ENCODE assay signal across 11 cellular contexts in genomic region chr18:38545071-38545470, GRCh38.
DNase-seq lines count a peak whose midpoint lies in the region; ATAC-seq lines count a peak whose summit lies in the region.
"Had no signal": no experiment of that assay in that cellular context is flagged by ENCODE, and none has a peak within 500 bp of the region (broad histone marks: within the 10 kb centered on the region; RNA-seq: fewer than 3 reads in every experiment).

No MANE protein-coding gene starts in this region.

- no peaks in the 10 kb centered on the region for H3K27me3 Mint-ChIP-seq in activated CD4-positive, alpha-beta T cell treated with anti-CD3 and anti-CD28 coated beads for 36 hours

- no peak overlapping the region for H2AK5ac ChIP-seq in mesendoderm (ENCODE audit: low read length)

- H3K27ac Mint-ChIP-seq in activated CD4-positive, alpha-beta T cell treated with anti-CD3 and anti-CD28 coated beads for 36 hours, result no peak overlapping the region

- H3K36me3 Mint-ChIP-seq in activated CD4-positive, alpha-beta T cell treated with anti-CD3 and anti-CD28 coated beads for 36 hours (ENCODE audit: low read depth), result no peaks in the 10 kb centered on the region

- H3K9me3 Mint-ChIP-seq in activated CD4-positive, alpha-beta T cell treated with anti-CD3 and anti-CD28 coated beads for 36 hours (ENCODE audit: low read depth), result no peaks in the 10 kb centered on the region

- H3K36me3 ChIP-seq in mesendoderm (ENCODE audit: control insufficient read depth, insufficient read depth, low read length) (no peaks in the 10 kb centered on the region), aorta (ENCODE audit: control insufficient read depth in 1 of 2, insufficient read depth in 2 of 2, low read length in 1 of 2) (no peaks in the 10 kb centered on the region)

- H3K27ac ChIP-seq in mesendoderm (ENCODE audit: low read depth, low read length), result no peak overlapping the region
- H3K27ac ChIP-seq in aorta (ENCODE audit: low read depth in 1 of 2, low read length in 2 of 2), result no peak overlapping the region

- no peak overlapping the region for H2BK5ac ChIP-seq in mesendoderm (ENCODE audit: low read length)

- no peaks in the 10 kb centered on the region for H3K79me2 ChIP-seq in mesendoderm (ENCODE audit: control insufficient read depth, insufficient read depth, low read length)

- no peak overlapping the region for H3K4me3 ChIP-seq in mesendoderm (ENCODE audit: low read length)
- no peak overlapping the region for H3K4me3 ChIP-seq in aorta (ENCODE audit: low read length in 2 of 2)

- no peak overlapping the region for H3K9ac ChIP-seq in mesendoderm (ENCODE audit: low read length)

- no peak overlapping the region for H4K8ac ChIP-seq in mesendoderm (ENCODE audit: low read depth, low read length)

- H3K18ac ChIP-seq in mesendoderm (ENCODE audit: low read length), result no peak overlapping the region

- no peak overlapping the region for H3K4ac ChIP-seq in mesendoderm (ENCODE audit: low read depth, low read length)

- H3K4me2 ChIP-seq in mesendoderm (ENCODE audit: low read length), result no peak overlapping the region

- peak; percentile 16 for DNase-seq in activated CD4-positive, alpha-beta T cell treated with anti-CD3 and anti-CD28 coated beads for 36 hours
- no peak for DNase-seq in activated CD4-positive, alpha-beta T cell treated with anti-CD3 and anti-CD28 coated beads, Interleukin-2, amount 50 U/mL, for 4 hours
- DNase-seq in SK-MEL-5 (ENCODE audit: low read depth, low spot score) (peak; percentile 66), mesendoderm (peak; percentile 93), NCI-H1930 (lab: John Stamatoyannopoulos, UW) (no peak), aorta (no peak)
- DNase-seq: activated CD4-positive, alpha-beta T cell treated with anti-CD3 and anti-CD28 coated beads for 1 hour; hypothalamus; NCI-H2227 treated with DMSO at 0.1 percent for 48 hours had no signal

- POLR2A ChIA-PET in activated CD4-positive, alpha-beta T cell treated with anti-CD3 and anti-CD28 coated beads for 36 hours (lab: Charles Lee), result no interaction called here

- no peaks in the 10 kb centered on the region for H3K4me1 ChIP-seq in mesendoderm (ENCODE audit: control insufficient read depth, low read depth, low read length)
- H3K4me1 ChIP-seq in aorta (ENCODE audit: control insufficient read depth in 1 of 2, insufficient read depth in 2 of 2, low read length in 2 of 2), result no peaks in the 10 kb centered on the region

- intact Hi-C loops in activated CD4-positive, alpha-beta T cell treated with anti-CD3 and anti-CD28 coated beads for 36 hours (cut with DNase I, micrococcal nuclease), result no loop called here
- intact Hi-C loops in aorta (cut with DNase I), result no loop called here

- H3K79me1 ChIP-seq in mesendoderm (ENCODE audit: low read length), result no peaks in the 10 kb centered on the region

- CTCF ChIA-PET in activated CD4-positive, alpha-beta T cell treated with anti-CD3 and anti-CD28 coated beads for 36 hours (lab: Charles Lee), result interaction anchor here (0.8 kb wide), 1 partner anchor 57 kb away, joined by 3 read pairs; no protein-coding TSS in a partner anchor

- no peaks in the 10 kb centered on the region for H3K27me3 ChIP-seq in mesendoderm (ENCODE audit: insufficient read depth, low read length, poor library complexity)
- H3K27me3 ChIP-seq in aorta (ENCODE audit: control insufficient read depth in 1 of 2, insufficient read depth in 2 of 2, low read length in 1 of 2), result no peaks in the 10 kb centered on the region

- no CpG with 5 or more reads among the region's 1 CpG for WGBS in mesendoderm (ENCODE audit: extremely low coverage, insufficient coverage, low lambda C conversion rate)
- WGBS in aorta, 2 donors, result 57 to 65% methylated on average over 1 of the region's 1 CpG

- H4K5ac ChIP-seq in mesendoderm (ENCODE audit: low read length), result no peak overlapping the region

- H3K4me3 Mint-ChIP-seq in activated CD4-positive, alpha-beta T cell treated with anti-CD3 and anti-CD28 coated beads for 36 hours, result no peak overlapping the region

- no peak overlapping the region for H2BK120ac ChIP-seq in mesendoderm (ENCODE audit: low read depth, low read length)

- H2BK15ac ChIP-seq in mesendoderm (replicated peaks; ENCODE audit: low read depth), result no peak overlapping the region

- H3K4me1 Mint-ChIP-seq in activated CD4-positive, alpha-beta T cell treated with anti-CD3 and anti-CD28 coated beads for 36 hours, result peaks cover 2% of the 10 kb centered on the region

- no peak overlapping the region for H3K23ac ChIP-seq in mesendoderm (ENCODE audit: low read length)

- no peak for ATAC-seq in activated CD4-positive, alpha-beta T cell treated with anti-CD3 and anti-CD28 coated beads for 36 hours
- peak; percentile 52 for ATAC-seq in HG02678 (IDR thresholded peaks at IDR 0.05; ENCODE audit: unreplicated experiment)
- no peak for ATAC-seq in HG02571 (IDR thresholded peaks at IDR 0.05; ENCODE audit: unreplicated experiment)
- no peak for ATAC-seq in aorta (ENCODE audit: low FRiP score)

- in situ Hi-C loops in SK-MEL-5 (cut with HindIII; ENCODE audit: low pct_unique_long_range_greater_than_20kb, low sequenced_read_pairs), result no loop called here

- no peaks in the 10 kb centered on the region for H3K9me3 ChIP-seq in aorta (ENCODE audit: control insufficient read depth, low read length)

- no peak overlapping the region for H3K56ac ChIP-seq in mesendoderm (ENCODE audit: low read length)

Comparison
In these comparisons a context has a peak if more than half of its experiments do, and no peak if none do; other contexts are left out.
1. DNase-seq: peak in activated CD4-positive, alpha-beta T cell treated with anti-CD3 and anti-CD28 coated beads for 36 hours (single experiment), SK-MEL-5 (single experiment) and mesendoderm (single experiment); none in activated CD4-positive, alpha-beta T cell treated with anti-CD3 and anti-CD28 coated beads, Interleukin-2, amount 50 U/mL, for 4 hours (0 of 2), NCI-H1930 (0 of 2) and aorta (0 of 2).